8 cellular contexts compared by ENCODE assay signal in the genomic region with DNA sequence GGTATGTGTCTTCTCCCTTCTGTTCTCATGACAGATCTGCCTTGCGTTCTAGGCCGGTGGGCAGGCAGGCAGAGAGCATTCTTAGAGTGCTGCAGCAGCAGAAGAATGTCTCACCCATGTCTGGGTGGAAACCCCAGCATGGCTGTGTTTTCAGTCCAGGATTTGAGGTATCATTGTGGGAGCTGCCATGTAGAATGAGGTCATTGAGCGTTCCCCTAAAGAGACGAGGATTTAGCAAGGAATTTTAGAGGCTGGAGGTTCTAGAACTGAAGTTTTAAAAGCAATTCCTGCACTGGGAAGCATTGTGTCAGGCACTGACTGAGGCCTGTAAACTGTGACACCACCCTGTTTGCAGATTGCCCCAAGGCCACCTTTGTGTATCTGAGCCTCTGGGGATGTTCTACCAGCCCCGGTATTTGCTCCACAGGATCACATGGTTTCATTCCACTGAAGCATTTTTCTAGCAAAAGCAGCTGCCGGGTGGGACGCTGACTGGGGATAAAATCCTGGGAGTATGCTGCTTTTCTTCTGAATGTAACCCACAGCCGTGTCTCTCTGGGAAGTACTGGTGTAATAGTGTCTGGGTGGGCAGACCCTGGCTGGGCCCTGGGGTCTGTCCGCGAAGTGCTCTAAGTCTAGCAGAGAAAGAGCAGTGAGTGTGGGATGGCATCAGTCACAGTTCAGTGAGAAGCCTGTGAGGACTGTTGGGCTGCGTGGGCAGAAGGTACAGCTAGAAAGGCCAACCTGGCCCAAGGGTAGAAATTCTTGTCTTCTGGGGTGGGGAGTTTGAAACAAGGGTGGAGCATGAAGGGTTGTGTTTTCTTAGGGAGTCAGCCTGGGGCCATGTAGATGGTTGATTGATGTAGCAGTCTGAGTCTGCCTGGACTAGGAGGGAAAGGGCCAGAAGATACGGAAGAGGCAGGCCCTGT. TPM values are rescaled to one million over a fixed set of nuclear protein-coding genes. Genes with fewer than 3 reads are reported as not detected.
DNase-seq lines count a peak whose midpoint lies in the region; ATAC-seq, FAIRE-seq and TF ChIP-seq lines count a peak whose summit lies in the region.
"Had no signal": no experiment of that assay in that cellular context is flagged by ENCODE, and none has a peak within 500 bp of the region (broad histone marks: within the 10 kb centered on the region; RNA-seq: fewer than 3 reads in every experiment).

No MANE protein-coding gene starts in this region.

- intact Hi-C loops in left ventricle myocardium inferior (cut with micrococcal nuclease) (no loop called here), Right ventricle myocardium superior (cut with DNase I) (no loop called here), left ventricle myocardium superior (cut with micrococcal nuclease) (no loop called here), tibial artery (cut with DNase I; ENCODE audit: low total_unique reads) (loop anchor here (5.0 kb wide), 1 partner anchor 80 kb away; no protein-coding TSS in a partner anchor)

- H3K27ac ChIP-seq in left ventricle myocardium inferior (replicated peaks) = peak overlapping the region; percentile 95
- peak overlapping the region; percentile 29 to 39 for H3K27ac ChIP-seq in tibial artery

- H3K27me3 ChIP-seq in left ventricle myocardium inferior (ENCODE audit: low read depth) (no peaks in the 10 kb centered on the region), tibial artery (no peaks in the 10 kb centered on the region)

- TF ChIP-seq CTCF in left ventricle myocardium inferior (IDR thresholded peaks at IDR 0.05; ENCODE audit: borderline replicate concordance) (no peak), tibial artery (IDR thresholded peaks at IDR 0.05) (no peak)

- H3K9me3 ChIP-seq in left ventricle myocardium inferior (replicated peaks) = no peaks in the 10 kb centered on the region
- H3K9me3 ChIP-seq in tibial artery = no peaks in the 10 kb centered on the region

- DNase-seq in left ventricle myocardium inferior (no peak), Right ventricle myocardium superior (no peak), left ventricle myocardium superior (no peak), tibial artery (no peak), GM19239 (ENCODE audit: insufficient read length, low spot score) (no peak)
- DNase-seq: NCI-H524 had no signal

- no peak overlapping the region for H3K4me3 ChIP-seq in left ventricle myocardium inferior
- H3K4me3 ChIP-seq in tibial artery = no peak overlapping the region

- H3K4me1 ChIP-seq in left ventricle myocardium inferior = peaks cover 77% of the 10 kb centered on the region
- H3K4me1 ChIP-seq in tibial artery = peaks cover 0 to 34% (median 21%) of the 10 kb centered on the region in 4 donors

- FAIRE-seq in GM19239 (lab: Jason Lieb, UNC) = no peak
- FAIRE-seq: colon had no signal

- ATAC-seq in Right ventricle myocardium superior (ENCODE audit: poor library complexity) (no peak), left ventricle myocardium superior (peak; percentile 1), GM18502 (IDR thresholded peaks at IDR 0.05; ENCODE audit: poor library complexity, unreplicated experiment) (no peak)

- H3K36me3 ChIP-seq in left ventricle myocardium inferior (peaks cover 94% of the 10 kb centered on the region), tibial artery (peaks cover 84 to 97% (median 92%) of the 10 kb centered on the region in 3 donors)

RNA-seq across cellular contexts. Expression of a gene that starts 30.2 kb away (rescaled TPM):
- total RNA-seq in left ventricle myocardium inferior (146 TPM), Right ventricle myocardium superior (201 TPM), left ventricle myocardium superior (281 TPM)

RNA-seq across cellular contexts. Expression of a gene that starts 33.3 kb away (rescaled TPM):
- total RNA-seq in left ventricle myocardium inferior (6.4 TPM), Right ventricle myocardium superior (8.0 TPM), left ventricle myocardium superior (7.7 TPM)

RNA-seq across cellular contexts. Expression of a gene that starts 41.0 kb away (rescaled TPM):
- total RNA-seq in left ventricle myocardium inferior (86.0 TPM), Right ventricle myocardium superior (84.5 TPM), left ventricle myocardium superior (114 TPM)

RNA-seq across cellular contexts. Expression of a gene that starts 46.1 kb away (rescaled TPM):
- total RNA-seq in left ventricle myocardium inferior = 28.8 TPM
- total RNA-seq in Right ventricle myocardium superior = 31.2 TPM
- total RNA-seq in left ventricle myocardium superior = 35.1 TPM

RNA-seq across cellular contexts. Expression of a gene that starts 50.7 kb away (rescaled TPM):
- 25.9 TPM for total RNA-seq in left ventricle myocardium inferior
- total RNA-seq in Right ventricle myocardium superior = 25.3 TPM
- 25.6 TPM for total RNA-seq in left ventricle myocardium superior
